ENCODE assay signal across 22 cellular contexts in genomic region chr12:74900232-74900631, GRCh38.
DNase-seq lines count a peak whose midpoint lies in the region; ATAC-seq, FAIRE-seq and TF ChIP-seq lines count a peak whose summit lies in the region.
"Had no signal": no experiment of that assay in that cellular context is flagged by ENCODE, and none has a peak within 500 bp of the region (broad histone marks: within the 10 kb centered on the region; RNA-seq: fewer than 3 reads in every experiment).

No MANE protein-coding gene starts in this region.

- POLR2A ChIA-PET in activated CD4-positive, alpha-beta memory T cell treated with anti-CD3 and anti-CD28 coated beads for 36 hours (lab: Charles Lee): no interaction called here
- POLR2A ChIA-PET in activated CD4-positive, alpha-beta memory T cell treated with anti-CD3 and anti-CD28 coated beads, Interleukin-2, amount 10 ng/mL, durations not matched to agents 7 days and 5 days (lab: Charles Lee): no interaction called here

- H3K79me2 ChIP-seq in DND-41 (ENCODE audit: insufficient read depth, low read length): no peaks in the 10 kb centered on the region

- ATAC-seq in DND-41 (ENCODE audit: insufficient read depth, low read depth) (peak; percentile 89), GM18867 (IDR thresholded peaks at IDR 0.05; ENCODE audit: unreplicated experiment) (no peak)

- 78 to 83% (median 78%) methylated on average over 4 of the region's 4 CpGs for WGBS in small intestine, 3 donors
- WGBS in lower leg skin, 2 donors: 76 to 81% methylated on average over 4 of the region's 4 CpGs

- H3K36me3 ChIP-seq in DND-41 (ENCODE audit: insufficient read depth, low read length) (no peaks in the 10 kb centered on the region), small intestine (ENCODE audit: control insufficient read depth in 2 of 2, insufficient read depth in 2 of 2, low read length in 2 of 2) (no peaks in the 10 kb centered on the region)
- H3K36me3 ChIP-seq: SJSA1 had no signal

- no peak overlapping the region for H3K9ac ChIP-seq in DND-41 (ENCODE audit: low read depth, low read length)

- no peak overlapping the region for H3K4me2 ChIP-seq in DND-41 (ENCODE audit: insufficient read depth, low read length)

- FAIRE-seq in small intestine (lab: Jason Lieb, UNC): no peak
- FAIRE-seq in D721Med (lab: Jason Lieb, UNC): no peak
- FAIRE-seq: G401.6, GM12892, H54, RCC 7860 had no signal

- H3K27me3 Mint-ChIP-seq in activated CD4-positive, alpha-beta memory T cell treated with anti-CD3 and anti-CD28 coated beads for 36 hours: no peaks in the 10 kb centered on the region
- H3K27me3 Mint-ChIP-seq in activated CD4-positive, alpha-beta memory T cell treated with anti-CD3 and anti-CD28 coated beads, Interleukin-2, amount 10 ng/mL, durations not matched to agents 7 days and 5 days: no peaks in the 10 kb centered on the region

- intact Hi-C loops in activated CD4-positive, alpha-beta memory T cell treated with anti-CD3 and anti-CD28 coated beads for 36 hours (cut with micrococcal nuclease): no loop called here
- intact Hi-C loops in lower leg skin (cut with DNase I; ENCODE audit: low total_unique reads): no loop called here

- peaks cover 29% of the 10 kb centered on the region for H3K4me1 Mint-ChIP-seq in activated CD4-positive, alpha-beta memory T cell treated with anti-CD3 and anti-CD28 coated beads for 36 hours (ENCODE audit: low read depth)
- H3K4me1 Mint-ChIP-seq in activated CD4-positive, alpha-beta memory T cell treated with anti-CD3 and anti-CD28 coated beads, Interleukin-2, amount 10 ng/mL, durations not matched to agents 7 days and 5 days: peaks cover 26% of the 10 kb centered on the region

- no peak for TF ChIP-seq POLR2A in lower leg skin (IDR thresholded peaks at IDR 0.05)

- CTCF ChIA-PET in activated CD4-positive, alpha-beta memory T cell treated with anti-CD3 and anti-CD28 coated beads for 36 hours (lab: Charles Lee): no interaction called here
- CTCF ChIA-PET in activated CD4-positive, alpha-beta memory T cell treated with anti-CD3 and anti-CD28 coated beads, Interleukin-2, amount 10 ng/mL, durations not matched to agents 7 days and 5 days (lab: Charles Lee): no interaction called here

- DNase-seq in activated CD4-positive, alpha-beta memory T cell treated with anti-CD3 and anti-CD28 coated beads for 36 hours: no peak
- DNase-seq in activated CD4-positive, alpha-beta memory T cell treated with anti-CD3 and anti-CD28 coated beads, Interleukin-2, amount 10 ng/mL, durations not matched to agents 7 days and 5 days: no peak
- DNase-seq in DND-41 (peak; percentile 29), small intestine (peak; percentile 28), lower leg skin (ENCODE audit: low spot score in 2 of 2) (no peak), D721Med (ENCODE audit: insufficient read length, low spot score) (no peak)
- DNase-seq in central memory CD4-positive, alpha-beta T cell: peak; percentile 59
- DNase-seq: Caco-2, Kasumi-1, NCI-H1694, NCI-H2081, NCI-H2171, NCI-H345, NCI-H524, NCI-H774 had no signal

- H4K20me1 ChIP-seq in DND-41 (ENCODE audit: insufficient read depth, low read length): no peaks in the 10 kb centered on the region

- H3K27me3 ChIP-seq in DND-41 (ENCODE audit: insufficient read depth, low read length, poor library complexity) (no peaks in the 10 kb centered on the region), small intestine (ENCODE audit: control insufficient read depth in 2 of 2, insufficient read depth in 2 of 2, low read length in 2 of 2) (no peaks in the 10 kb centered on the region)
- H3K27me3 ChIP-seq: SJSA1 had no signal

- no peaks in the 10 kb centered on the region for H3K4me1 ChIP-seq in DND-41 (ENCODE audit: insufficient read depth, low read length)
- no peaks in the 10 kb centered on the region for H3K4me1 ChIP-seq in small intestine (ENCODE audit: control insufficient read depth in 2 of 2, insufficient read depth in 1 of 2, low read depth in 1 of 2, low read length in 1 of 2)
- H3K4me1 ChIP-seq: Caco-2, SJSA1 had no signal

- H3K27ac ChIP-seq in DND-41 (ENCODE audit: low read length): no peak overlapping the region
- no peak overlapping the region for H3K27ac ChIP-seq in small intestine (ENCODE audit: low read depth in 1 of 2, low read length in 1 of 2)
- H3K27ac ChIP-seq: C4-2B, SJSA1 had no signal

- H3K9me3 ChIP-seq in DND-41 (ENCODE audit: insufficient read depth, low read length, severe bottlenecking): no peaks in the 10 kb centered on the region
- H3K9me3 ChIP-seq in small intestine (ENCODE audit: control insufficient read depth, low read depth): no peaks in the 10 kb centered on the region
- H3K9me3 ChIP-seq: Caco-2, SJSA1 had no signal

- no peaks in the 10 kb centered on the region for H3K36me3 Mint-ChIP-seq in activated CD4-positive, alpha-beta memory T cell treated with anti-CD3 and anti-CD28 coated beads for 36 hours
- H3K36me3 Mint-ChIP-seq in activated CD4-positive, alpha-beta memory T cell treated with anti-CD3 and anti-CD28 coated beads, Interleukin-2, amount 10 ng/mL, durations not matched to agents 7 days and 5 days (ENCODE audit: low read depth): no peaks in the 10 kb centered on the region

- peak overlapping the region; percentile 6 for H3K27ac Mint-ChIP-seq in activated CD4-positive, alpha-beta memory T cell treated with anti-CD3 and anti-CD28 coated beads for 36 hours
- no peak overlapping the region for H3K27ac Mint-ChIP-seq in activated CD4-positive, alpha-beta memory T cell treated with anti-CD3 and anti-CD28 coated beads, Interleukin-2, amount 10 ng/mL, durations not matched to agents 7 days and 5 days

- TF ChIP-seq CTCF in DND-41 (IDR thresholded peaks at IDR 0.05; ENCODE audit: borderline replicate concordance, extremely low read depth, low read length, poor library complexity, severe bottlenecking) (no peak), lower leg skin (IDR thresholded peaks at IDR 0.05) (no peak), D721Med (IDR thresholded peaks at IDR 0.05; ENCODE audit: insufficient read depth, missing control alignments) (no peak)

- H3K9me3 Mint-ChIP-seq in activated CD4-positive, alpha-beta memory T cell treated with anti-CD3 and anti-CD28 coated beads for 36 hours: no peaks in the 10 kb centered on the region
- H3K9me3 Mint-ChIP-seq in activated CD4-positive, alpha-beta memory T cell treated with anti-CD3 and anti-CD28 coated beads, Interleukin-2, amount 10 ng/mL, durations not matched to agents 7 days and 5 days: no peaks in the 10 kb centered on the region

- H3K4me3 Mint-ChIP-seq in activated CD4-positive, alpha-beta memory T cell treated with anti-CD3 and anti-CD28 coated beads for 36 hours: no peak overlapping the region
- no peak overlapping the region for H3K4me3 Mint-ChIP-seq in activated CD4-positive, alpha-beta memory T cell treated with anti-CD3 and anti-CD28 coated beads, Interleukin-2, amount 10 ng/mL, durations not matched to agents 7 days and 5 days

- no peak overlapping the region for H2AFZ ChIP-seq in DND-41 (ENCODE audit: low read depth, low read length)

- H3K4me3 ChIP-seq in DND-41 (ENCODE audit: low read depth in 1 of 2, low read length in 2 of 2): no peak overlapping the region
- H3K4me3 ChIP-seq in small intestine (ENCODE audit: low read depth in 1 of 2, low read length in 2 of 2): no peak overlapping the region
- H3K4me3 ChIP-seq in lower leg skin (ENCODE audit: low read depth, poor library complexity, severe bottlenecking): no peak overlapping the region
- H3K4me3 ChIP-seq: SJSA1 had no signal

Comparison
In these comparisons a context has a peak if more than half of its experiments do, and no peak if none do; other contexts are left out.
1. DNase-seq: peak in DND-41 (single experiment), central memory CD4-positive, alpha-beta T cell (single experiment) and small intestine (single experiment); none in activated CD4-positive, alpha-beta memory T cell treated with anti-CD3 and anti-CD28 coated beads for 36 hours (single experiment), activated CD4-positive, alpha-beta memory T cell treated with anti-CD3 and anti-CD28 coated beads, Interleukin-2, amount 10 ng/mL, durations not matched to agents 7 days and 5 days (single experiment), lower leg skin (0 of 2) and D721Med (single experiment).